ENCODE assay signal across 1 cellular context in the genomic region with DNA sequence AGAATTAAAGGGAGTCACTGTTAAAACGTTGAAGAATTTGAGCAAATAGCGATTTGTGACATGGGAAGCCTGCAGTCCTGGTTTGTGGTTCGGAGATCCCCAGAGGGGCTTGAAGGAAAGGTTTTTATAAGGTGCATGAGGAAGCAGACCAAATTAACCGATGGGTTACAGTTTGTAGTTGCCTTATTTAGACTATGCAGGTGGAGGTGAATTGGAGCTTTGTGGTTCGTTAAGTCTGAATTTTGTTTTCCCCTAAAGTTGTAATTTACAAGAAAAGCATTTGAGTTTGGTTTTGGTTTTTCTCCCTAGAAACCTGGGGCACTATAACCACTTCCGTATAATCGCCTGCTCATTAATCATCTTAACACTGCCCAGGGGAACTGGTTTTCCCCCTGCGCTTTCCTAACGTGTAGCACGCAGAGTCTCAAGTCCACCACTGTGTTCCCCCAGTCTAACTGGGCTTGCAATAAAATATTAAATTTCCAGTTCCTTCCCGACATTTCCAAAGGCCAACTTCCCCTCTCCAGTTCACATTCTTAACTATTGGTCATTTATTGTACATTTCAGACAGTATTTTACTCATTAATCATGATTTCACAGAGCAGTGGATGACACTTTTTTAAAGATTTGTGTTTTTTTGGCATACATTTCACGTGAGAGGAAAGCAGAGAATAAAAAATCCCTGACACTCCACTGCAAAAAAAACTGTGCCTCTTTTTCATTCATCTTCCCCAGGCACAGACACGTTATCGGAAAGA.
TF ChIP-seq lines count a peak whose summit lies in the region.

No MANE protein-coding gene starts in this region.

TF ChIP-seq in GM12878, 131 proteins besides CTCF, POLR2A, EP300 and RAD21 (continued from another document and continues in another):
- TF ChIP-seq, protein P1, sequence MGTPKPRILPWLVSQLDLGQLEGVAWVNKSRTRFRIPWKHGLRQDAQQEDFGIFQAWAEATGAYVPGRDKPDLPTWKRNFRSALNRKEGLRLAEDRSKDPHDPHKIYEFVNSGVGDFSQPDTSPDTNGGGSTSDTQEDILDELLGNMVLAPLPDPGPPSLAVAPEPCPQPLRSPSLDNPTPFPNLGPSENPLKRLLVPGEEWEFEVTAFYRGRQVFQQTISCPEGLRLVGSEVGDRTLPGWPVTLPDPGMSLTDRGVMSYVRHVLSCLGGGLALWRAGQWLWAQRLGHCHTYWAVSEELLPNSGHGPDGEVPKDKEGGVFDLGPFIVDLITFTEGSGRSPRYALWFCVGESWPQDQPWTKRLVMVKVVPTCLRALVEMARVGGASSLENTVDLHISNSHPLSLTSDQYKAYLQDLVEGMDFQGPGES (IDR thresholded peaks at IDR 0.05): no peak
- TF ChIP-seq RCOR1 (conservative IDR thresholded peaks at IDR 0.05; ENCODE audit: low read depth, low read length) (no peak; the same call in 1 of the 2 replicates), RAD51 (IDR thresholded peaks at IDR 0.05) (peak; percentile 24; the same call in 1 of the 2 replicates), NRF1 (conservative IDR thresholded peaks at IDR 0.05; ENCODE audit: low read depth, low read length) (no peak), MEF2B (IDR thresholded peaks at IDR 0.05; ENCODE audit: partially characterized antibody, poor library complexity, severe bottlenecking) (peak; percentile 98), MLLT1 (IDR thresholded peaks at IDR 0.05) (peak; percentile 74), KLF5 (IDR thresholded peaks at IDR 0.05; ENCODE audit: partially characterized antibody) (peak; percentile 27), TCF3 (IDR thresholded peaks at IDR 0.05; ENCODE audit: borderline replicate concordance, insufficient read depth, low read depth, low read length) (no peak), CBX3 (IDR thresholded peaks at IDR 0.05; ENCODE audit: borderline replicate concordance, low read depth) (no peak), YY1 (IDR thresholded peaks at IDR 0.05; ENCODE audit: low read depth, low read length) (no peak), POU2F2 (IDR thresholded peaks at IDR 0.05; ENCODE audit: borderline replicate concordance, low read depth, low read length) (peak; percentile 91; the same call in 2 of the 3 replicates), ZBTB4 (CRISPR knock-in tag; IDR thresholded peaks at IDR 0.05) (no peak), SUZ12 (IDR thresholded peaks at IDR 0.05; ENCODE audit: unreplicated experiment) (no peak), STAT3 (IDR thresholded peaks at IDR 0.05; ENCODE audit: low read depth, low read length) (peak; percentile 71), USF2 (IDR thresholded peaks at IDR 0.05; ENCODE audit: borderline replicate concordance, low read depth, low read length) (no peak), ZSCAN29 (IDR thresholded peaks at IDR 0.05) (no peak), NBN (IDR thresholded peaks at IDR 0.05) (no peak), SMAD5 (IDR thresholded peaks at IDR 0.05; ENCODE audit: low read depth) (no peak), IRF4 (IDR thresholded peaks at IDR 0.05; ENCODE audit: low read depth, low read length) (peak; percentile 66), CEBPZ (IDR thresholded peaks at IDR 0.05; ENCODE audit: low read depth, low read length) (no peak), CREM (IDR thresholded peaks at IDR 0.05; ENCODE audit: low read depth) (peak; percentile 72), STAT1 (conservative IDR thresholded peaks at IDR 0.05) (no peak), ZNF217 (IDR thresholded peaks at IDR 0.05) (no peak)
- TF ChIP-seq, protein P2, sequence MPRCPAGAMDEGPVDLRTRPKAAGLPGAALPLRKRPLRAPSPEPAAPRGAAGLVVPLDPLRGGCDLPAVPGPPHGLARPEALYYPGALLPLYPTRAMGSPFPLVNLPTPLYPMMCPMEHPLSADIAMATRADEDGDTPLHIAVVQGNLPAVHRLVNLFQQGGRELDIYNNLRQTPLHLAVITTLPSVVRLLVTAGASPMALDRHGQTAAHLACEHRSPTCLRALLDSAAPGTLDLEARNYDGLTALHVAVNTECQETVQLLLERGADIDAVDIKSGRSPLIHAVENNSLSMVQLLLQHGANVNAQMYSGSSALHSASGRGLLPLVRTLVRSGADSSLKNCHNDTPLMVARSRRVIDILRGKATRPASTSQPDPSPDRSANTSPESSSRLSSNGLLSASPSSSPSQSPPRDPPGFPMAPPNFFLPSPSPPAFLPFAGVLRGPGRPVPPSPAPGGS (IDR thresholded peaks at IDR 0.05; ENCODE audit: borderline replicate concordance, insufficient read depth, low read depth, low read length, poor library complexity, severe bottlenecking): peak; percentile 53
- TF ChIP-seq, protein P3, sequence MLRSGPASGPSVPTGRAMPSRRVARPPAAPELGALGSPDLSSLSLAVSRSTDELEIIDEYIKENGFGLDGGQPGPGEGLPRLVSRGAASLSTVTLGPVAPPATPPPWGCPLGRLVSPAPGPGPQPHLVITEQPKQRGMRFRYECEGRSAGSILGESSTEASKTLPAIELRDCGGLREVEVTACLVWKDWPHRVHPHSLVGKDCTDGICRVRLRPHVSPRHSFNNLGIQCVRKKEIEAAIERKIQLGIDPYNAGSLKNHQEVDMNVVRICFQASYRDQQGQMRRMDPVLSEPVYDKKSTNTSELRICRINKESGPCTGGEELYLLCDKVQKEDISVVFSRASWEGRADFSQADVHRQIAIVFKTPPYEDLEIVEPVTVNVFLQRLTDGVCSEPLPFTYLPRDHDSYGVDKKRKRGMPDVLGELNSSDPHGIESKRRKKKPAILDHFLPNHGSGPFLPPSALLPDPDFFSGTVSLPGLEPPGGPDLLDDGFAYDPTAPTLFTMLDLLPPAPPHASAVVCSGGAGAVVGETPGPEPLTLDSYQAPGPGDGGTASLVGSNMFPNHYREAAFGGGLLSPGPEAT (IDR thresholded peaks at IDR 0.05; ENCODE audit: low read depth): peak; percentile 99
- TF ChIP-seq, protein P4, sequence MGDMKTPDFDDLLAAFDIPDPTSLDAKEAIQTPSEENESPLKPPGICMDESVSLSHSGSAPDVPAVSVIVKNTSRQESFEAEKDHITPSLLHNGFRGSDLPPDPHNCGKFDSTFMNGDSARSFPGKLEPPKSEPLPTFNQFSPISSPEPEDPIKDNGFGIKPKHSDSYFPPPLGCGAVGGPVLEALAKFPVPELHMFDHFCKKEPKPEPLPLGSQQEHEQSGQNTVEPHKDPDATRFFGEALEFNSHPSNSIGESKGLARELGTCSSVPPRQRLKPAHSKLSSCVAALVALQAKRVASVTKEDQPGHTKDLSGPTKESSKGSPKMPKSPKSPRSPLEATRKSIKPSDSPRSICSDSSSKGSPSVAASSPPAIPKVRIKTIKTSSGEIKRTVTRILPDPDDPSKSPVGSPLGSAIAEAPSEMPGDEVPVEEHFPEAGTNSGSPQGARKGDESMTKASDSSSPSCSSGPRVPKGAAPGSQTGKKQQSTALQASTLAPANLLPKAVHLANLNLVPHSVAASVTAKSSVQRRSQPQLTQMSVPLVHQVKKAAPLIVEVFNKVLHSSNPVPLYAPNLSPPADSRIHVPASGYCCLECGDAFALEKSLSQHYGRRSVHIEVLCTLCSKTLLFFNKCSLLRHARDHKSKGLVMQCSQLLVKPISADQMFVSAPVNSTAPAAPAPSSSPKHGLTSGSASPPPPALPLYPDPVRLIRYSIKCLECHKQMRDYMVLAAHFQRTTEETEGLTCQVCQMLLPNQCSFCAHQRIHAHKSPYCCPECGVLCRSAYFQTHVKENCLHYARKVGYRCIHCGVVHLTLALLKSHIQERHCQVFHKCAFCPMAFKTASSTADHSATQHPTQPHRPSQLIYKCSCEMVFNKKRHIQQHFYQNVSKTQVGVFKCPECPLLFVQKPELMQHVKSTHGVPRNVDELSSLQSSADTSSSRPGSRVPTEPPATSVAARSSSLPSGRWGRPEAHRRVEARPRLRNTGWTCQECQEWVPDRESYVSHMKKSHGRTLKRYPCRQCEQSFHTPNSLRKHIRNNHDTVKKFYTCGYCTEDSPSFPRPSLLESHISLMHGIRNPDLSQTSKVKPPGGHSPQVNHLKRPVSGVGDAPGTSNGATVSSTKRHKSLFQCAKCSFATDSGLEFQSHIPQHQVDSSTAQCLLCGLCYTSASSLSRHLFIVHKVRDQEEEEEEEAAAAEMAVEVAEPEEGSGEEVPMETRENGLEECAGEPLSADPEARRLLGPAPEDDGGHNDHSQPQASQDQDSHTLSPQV (IDR thresholded peaks at IDR 0.05): no peak
- TF ChIP-seq, protein P5, sequence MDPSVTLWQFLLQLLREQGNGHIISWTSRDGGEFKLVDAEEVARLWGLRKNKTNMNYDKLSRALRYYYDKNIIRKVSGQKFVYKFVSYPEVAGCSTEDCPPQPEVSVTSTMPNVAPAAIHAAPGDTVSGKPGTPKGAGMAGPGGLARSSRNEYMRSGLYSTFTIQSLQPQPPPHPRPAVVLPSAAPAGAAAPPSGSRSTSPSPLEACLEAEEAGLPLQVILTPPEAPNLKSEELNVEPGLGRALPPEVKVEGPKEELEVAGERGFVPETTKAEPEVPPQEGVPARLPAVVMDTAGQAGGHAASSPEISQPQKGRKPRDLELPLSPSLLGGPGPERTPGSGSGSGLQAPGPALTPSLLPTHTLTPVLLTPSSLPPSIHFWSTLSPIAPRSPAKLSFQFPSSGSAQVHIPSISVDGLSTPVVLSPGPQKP (IDR thresholded peaks at IDR 0.05; ENCODE audit: low read depth, low read length): peak; percentile 58
